In the genomic region with DNA sequence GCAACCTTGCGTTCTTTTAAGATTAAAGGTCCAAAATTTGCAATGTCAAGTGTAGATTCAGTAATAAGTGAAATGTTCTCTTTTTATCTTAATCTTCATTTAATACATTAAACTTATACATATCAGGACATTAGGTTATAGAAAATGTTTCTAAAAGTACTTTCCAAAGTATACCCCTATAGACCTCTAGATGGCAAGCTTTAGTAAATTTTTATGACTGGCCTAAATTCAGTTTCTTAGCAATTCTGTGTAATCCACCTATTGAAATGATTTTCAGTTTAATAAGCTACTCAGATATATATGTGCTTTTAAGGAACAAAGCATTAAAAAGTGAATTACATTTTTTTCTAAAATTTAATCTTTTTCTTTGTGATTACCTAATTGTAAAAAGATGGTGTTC, we compare ENCODE assay signal across 9 cellular contexts.
DNase-seq lines count a peak whose midpoint lies in the region; ATAC-seq and TF ChIP-seq lines count a peak whose summit lies in the region.
"Had no signal": no experiment of that assay in that cellular context is flagged by ENCODE, and none has a peak within 500 bp of the region (broad histone marks: within the 10 kb centered on the region; RNA-seq: fewer than 3 reads in every experiment).

No MANE protein-coding gene starts in this region.

- H3K9me3 ChIP-seq in T-helper 17 cell (ENCODE audit: control insufficient read depth, low read length, poor library complexity, severe bottlenecking): no peaks in the 10 kb centered on the region

- H3K4me3 ChIP-seq in NB4 (ENCODE audit: low read depth, low read length) (no peak overlapping the region), choroid plexus epithelial cell (ENCODE audit: low read depth, low read length) (no peak overlapping the region)
- H3K4me3 ChIP-seq: skin epidermis had no signal

- DNase-seq in NCI-H2171 treated with DMSO at 0.1 percent for 48 hours (lab: John Stamatoyannopoulos, UW) (peak; percentile 1), NCI-H2171 (lab: John Stamatoyannopoulos, UW) (no peak), NB4 (ENCODE audit: low read depth) (peak; percentile 12), choroid plexus epithelial cell (ENCODE audit: low read depth) (peak; percentile 48), pons (ENCODE audit: low spot score) (peak; percentile 27), T-helper 17 cell (no peak), posterior cingulate gyrus (no peak)

- H3K4me1 Mint-ChIP-seq in T-helper 17 cell: no peaks in the 10 kb centered on the region

- ATAC-seq in HG03196 (IDR thresholded peaks at IDR 0.05; ENCODE audit: unreplicated experiment): no peak
- ATAC-seq in T-helper 17 cell: no peak

- TF ChIP-seq POLR2A in NB4 (IDR thresholded peaks at IDR 0.05; ENCODE audit: extremely low read depth, insufficient read length): no peak

- no peak overlapping the region for H3K4me3 Mint-ChIP-seq in T-helper 17 cell

- no peak overlapping the region for H3K27ac Mint-ChIP-seq in T-helper 17 cell

- H3K27me3 Mint-ChIP-seq in T-helper 17 cell: no peaks in the 10 kb centered on the region

- TF ChIP-seq CTCF in NB4 (IDR thresholded peaks at IDR 0.05; ENCODE audit: low read depth, low read length) (no peak), choroid plexus epithelial cell (conservative IDR thresholded peaks at IDR 0.05; ENCODE audit: low read depth, low read length) (peak; percentile 58)

- no peaks in the 10 kb centered on the region for H3K36me3 Mint-ChIP-seq in T-helper 17 cell (ENCODE audit: low read depth)

- intact Hi-C loops in posterior cingulate gyrus (cut with DNase I): no loop called here

Comparison
In these comparisons a context has a peak if more than half of its experiments do, and no peak if none do; other contexts are left out.
1. DNase-seq: peak in NCI-H2171 treated with DMSO at 0.1 percent for 48 hours (single experiment), NB4 (single experiment), choroid plexus epithelial cell (single experiment) and pons (single experiment); none in NCI-H2171 (single experiment), T-helper 17 cell (0 of 3) and posterior cingulate gyrus (0 of 10).